ENCODE assay signal across 8 cellular contexts in the genomic region with DNA sequence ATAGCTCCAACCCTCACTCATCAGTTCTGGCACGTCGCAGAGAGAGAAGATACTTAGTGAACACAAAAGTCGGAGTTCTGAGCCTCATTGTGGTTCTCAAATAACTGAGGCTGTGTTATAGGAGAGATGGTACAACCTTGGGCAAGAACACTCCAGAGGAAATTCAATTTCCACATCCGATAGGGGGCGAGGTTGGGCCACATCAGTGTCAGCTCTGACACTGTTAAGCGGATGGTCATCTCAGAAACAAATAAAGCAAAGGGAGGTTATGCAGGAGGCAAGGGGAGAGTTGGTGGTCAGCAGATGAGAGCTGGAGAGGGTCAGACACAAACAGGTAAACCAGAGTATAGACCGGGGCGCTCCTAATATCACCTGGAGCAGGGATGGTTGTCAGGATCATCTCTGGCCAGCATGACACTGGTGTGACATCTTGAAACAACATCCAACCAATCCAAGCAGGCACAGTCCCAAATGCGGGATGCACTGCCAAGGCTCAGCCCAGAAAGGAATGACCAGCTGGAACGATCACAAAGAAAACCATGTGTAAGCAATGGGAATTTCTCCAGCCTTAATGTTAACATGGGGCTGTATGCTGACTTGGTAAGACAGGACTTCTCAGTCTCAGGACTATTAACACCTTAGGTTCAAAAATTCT.
A peak's percentile ranks its signal among the peaks of the same experiment; 100 is the strongest.
DNase-seq lines count a peak whose midpoint lies in the region; TF ChIP-seq lines count a peak whose summit lies in the region.

No MANE protein-coding gene starts in this region.

- H4K12ac ChIP-seq in trophoblast cell (ENCODE audit: low read depth, low read length): no peak overlapping the region

- no peaks in the 10 kb centered on the region for H3K79me2 ChIP-seq in trophoblast cell (ENCODE audit: control insufficient read depth, insufficient read depth, low read length, poor library complexity)

- no peaks in the 10 kb centered on the region for H3K36me3 ChIP-seq in trophoblast cell (ENCODE audit: control insufficient read depth in 1 of 2, insufficient read depth in 2 of 2, low read length in 2 of 2)
- H3K36me3 ChIP-seq in neuronal stem cell (replicated peaks in 1 of 2; ENCODE audit: control insufficient read depth in 2 of 2, insufficient read depth in 2 of 2, low read length in 2 of 2): no peaks in the 10 kb centered on the region

- H3K18ac ChIP-seq in trophoblast cell (ENCODE audit: low read length) (no peak overlapping the region), neuronal stem cell (ENCODE audit: low read length) (no peak overlapping the region)

- peaks cover 4% of the 10 kb centered on the region for H3K4me1 Mint-ChIP-seq in activated T-cell treated with anti-CD3 and anti-CD28 coated beads, Interleukin-2, amount 50 U/mL, for 24 hours (ENCODE audit: low read depth)

- no peak overlapping the region for H2AK5ac ChIP-seq in trophoblast cell (ENCODE audit: low read length)
- no peak overlapping the region for H2AK5ac ChIP-seq in neuronal stem cell (ENCODE audit: low read depth, low read length)

- H4K8ac ChIP-seq in trophoblast cell (ENCODE audit: low read depth, low read length) (peak overlapping the region; percentile 26), neuronal stem cell (ENCODE audit: low read depth, low read length) (no peak overlapping the region)

- H3K4me1 ChIP-seq in trophoblast cell (ENCODE audit: control insufficient read depth in 1 of 2, insufficient read depth in 2 of 2, low read length in 2 of 2) (no peaks in the 10 kb centered on the region), neuronal stem cell (ENCODE audit: control insufficient read depth in 2 of 2, insufficient read depth in 1 of 2, low read depth in 1 of 2, low read length in 2 of 2) (no peaks in the 10 kb centered on the region)

- DNase-seq in GM10266 (ENCODE audit: extremely low spot score) (no peak), NCI-H226 (peak; percentile 12), ecto neural progenitor cell (ENCODE audit: low spot score) (peak; percentile 60), trophoblast cell (peak; percentile 28 to 66), neuronal stem cell (ENCODE audit: low spot score) (no peak), COLO668 (lab: John Stamatoyannopoulos, UW; ENCODE audit: unreplicated experiment) (no peak), GDM1 (lab: John Stamatoyannopoulos, UW) (no peak)
- no peak for DNase-seq in activated T-cell treated with anti-CD3 and anti-CD28 coated beads, Interleukin-2, amount 50 U/mL, for 24 hours

- peaks cover 7% of the 10 kb centered on the region for H3K79me1 ChIP-seq in trophoblast cell (ENCODE audit: low read length)
- H3K79me1 ChIP-seq in neuronal stem cell (ENCODE audit: low read depth, low read length): no peaks in the 10 kb centered on the region

- no peaks in the 10 kb centered on the region for H3K9me3 Mint-ChIP-seq in activated T-cell treated with anti-CD3 and anti-CD28 coated beads, Interleukin-2, amount 50 U/mL, for 24 hours

- H3K4me2 ChIP-seq in trophoblast cell (ENCODE audit: low read length): no peak overlapping the region
- no peak overlapping the region for H3K4me2 ChIP-seq in neuronal stem cell (ENCODE audit: insufficient read depth, low read length, poor library complexity, severe bottlenecking)

- H4K91ac ChIP-seq in trophoblast cell (ENCODE audit: low read depth, low read length): no peak overlapping the region
- H4K91ac ChIP-seq in neuronal stem cell (ENCODE audit: low read depth, low read length, poor library complexity): no peak overlapping the region

- WGBS in trophoblast cell (ENCODE audit: extremely low coverage, insufficient coverage, insufficient read length): no CpG with 5 or more reads among the region's 10 CpGs
- WGBS in neuronal stem cell (ENCODE audit: extremely low coverage in 2 of 2, insufficient read length in 2 of 2, insufficient replicate concordance in 1 of 2), 2 donors: no CpG with 5 or more reads among the region's 10 CpGs

- no peak overlapping the region for H3K23ac ChIP-seq in trophoblast cell (ENCODE audit: low read length)
- no peak overlapping the region for H3K23ac ChIP-seq in neuronal stem cell (ENCODE audit: low read depth, low read length, poor library complexity)

- H3K4me3 Mint-ChIP-seq in activated T-cell treated with anti-CD3 and anti-CD28 coated beads, Interleukin-2, amount 50 U/mL, for 24 hours: no peak overlapping the region

- H2BK12ac ChIP-seq in trophoblast cell (ENCODE audit: low read length): peak overlapping the region; percentile 27
- no peak overlapping the region for H2BK12ac ChIP-seq in neuronal stem cell (ENCODE audit: low read length)

- H3K9ac ChIP-seq in trophoblast cell (ENCODE audit: low read length): no peak overlapping the region
- H3K9ac ChIP-seq in neuronal stem cell (ENCODE audit: low read depth, low read length, poor library complexity): no peak overlapping the region

- no peak overlapping the region for H2BK15ac ChIP-seq in neuronal stem cell (ENCODE audit: low read length)

- no peak overlapping the region for H2BK120ac ChIP-seq in trophoblast cell (ENCODE audit: insufficient read depth, low read length, poor library complexity)
- H2BK120ac ChIP-seq in neuronal stem cell (ENCODE audit: low read depth, low read length): no peak overlapping the region

- no peak overlapping the region for H3K4ac ChIP-seq in trophoblast cell (ENCODE audit: low read depth, low read length)
- H3K4ac ChIP-seq in neuronal stem cell (ENCODE audit: low read length): no peak overlapping the region

- H2BK5ac ChIP-seq in trophoblast cell (ENCODE audit: low read depth, low read length, poor library complexity): no peak overlapping the region
- H2BK5ac ChIP-seq in neuronal stem cell (ENCODE audit: low read length): no peak overlapping the region

- H3K9me3 ChIP-seq in trophoblast cell (ENCODE audit: insufficient read depth, low read depth, low read length): no peaks in the 10 kb centered on the region
- H3K9me3 ChIP-seq in neuronal stem cell (replicated peaks in 1 of 2; ENCODE audit: control insufficient read depth in 2 of 2, insufficient read depth in 1 of 2, low read depth in 1 of 2, low read length in 2 of 2): no peaks in the 10 kb centered on the region

- H3K27ac ChIP-seq in trophoblast cell (ENCODE audit: low read depth, low read length) (no peak overlapping the region), neuronal stem cell (replicated peaks; ENCODE audit: low read length) (no peak overlapping the region)

- H3K14ac ChIP-seq in trophoblast cell (ENCODE audit: low read length) (peak overlapping the region; percentile 49), neuronal stem cell (ENCODE audit: low read length) (no peak overlapping the region)

- H3K27me3 ChIP-seq in trophoblast cell (ENCODE audit: insufficient read depth, low read length) (no peaks in the 10 kb centered on the region), neuronal stem cell (ENCODE audit: control insufficient read depth in 3 of 3, insufficient read depth in 3 of 3, low read depth in 1 of 3, low read length in 3 of 3) (no peaks in the 10 kb centered on the region)

- H2AFZ ChIP-seq in trophoblast cell (ENCODE audit: insufficient read depth, low read length, poor library complexity) (no peak overlapping the region), neuronal stem cell (ENCODE audit: low read length) (no peak overlapping the region)

- TF ChIP-seq CTCF in GM10266 (IDR thresholded peaks at IDR 0.05; ENCODE audit: control insufficient read depth, insufficient read depth, low read depth, missing control alignments): peak; percentile 31

- H3K27me3 Mint-ChIP-seq in activated T-cell treated with anti-CD3 and anti-CD28 coated beads, Interleukin-2, amount 50 U/mL, for 24 hours: peaks cover 17% of the 10 kb centered on the region

- H3K4me3 ChIP-seq in trophoblast cell (ENCODE audit: low read depth, low read length): no peak overlapping the region
- H3K4me3 ChIP-seq in neuronal stem cell (ENCODE audit: low read length in 2 of 2): no peak overlapping the region

- no peaks in the 10 kb centered on the region for H3K36me3 Mint-ChIP-seq in activated T-cell treated with anti-CD3 and anti-CD28 coated beads, Interleukin-2, amount 50 U/mL, for 24 hours (ENCODE audit: low read depth)

- H3K27ac Mint-ChIP-seq in activated T-cell treated with anti-CD3 and anti-CD28 coated beads, Interleukin-2, amount 50 U/mL, for 24 hours: no peak overlapping the region

Comparison
In these comparisons a context has a peak if more than half of its experiments do, and no peak if none do; other contexts are left out.
1. DNase-seq: peak in NCI-H226 (single experiment), ecto neural progenitor cell (single experiment) and trophoblast cell (2 of 2); none in GM10266 (single experiment), activated T-cell treated with anti-CD3 and anti-CD28 coated beads, Interleukin-2, amount 50 U/mL, for 24 hours (single experiment), neuronal stem cell (single experiment), COLO668 (single experiment) and GDM1 (single experiment).